Comparison of ENCODE assay signal across 1 cellular context in the genomic region with DNA sequence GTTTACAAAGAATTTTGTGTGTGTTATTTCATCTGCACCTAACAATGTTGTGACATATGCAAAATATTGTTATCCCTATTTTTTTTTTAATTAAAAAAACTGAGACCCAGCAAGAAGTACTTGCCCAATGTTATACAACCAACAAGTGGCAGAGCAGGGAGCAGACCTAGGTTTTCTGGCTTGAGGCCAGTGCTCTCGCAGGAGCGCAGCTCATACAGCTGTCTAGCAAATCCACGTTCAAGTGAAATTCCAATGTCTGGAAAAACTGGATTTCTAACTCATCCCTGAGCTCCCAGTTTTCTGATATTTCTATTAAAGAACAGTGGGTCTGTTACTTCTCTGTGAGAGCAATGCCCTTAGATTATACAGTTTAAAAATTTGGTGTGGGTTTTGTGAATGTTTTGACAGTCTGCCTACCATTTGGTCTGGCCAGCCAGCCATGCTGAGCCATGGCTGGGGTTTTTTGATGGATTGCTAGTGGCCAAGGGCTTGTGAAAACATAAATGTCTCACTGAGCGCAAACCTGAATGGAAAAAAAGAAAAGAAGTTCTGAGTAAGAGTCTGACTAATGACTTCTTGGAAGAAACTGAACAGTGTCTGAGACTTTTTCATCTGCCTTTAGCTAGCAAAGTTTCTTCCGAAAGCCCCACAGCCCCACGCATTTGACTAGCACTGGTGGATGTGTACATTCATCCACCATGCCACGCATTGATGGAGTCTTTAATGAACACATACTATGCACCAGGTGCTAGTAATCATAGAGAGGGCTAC.
TF ChIP-seq lines count a peak whose summit lies in the region.

No MANE protein-coding gene starts in this region.

TF ChIP-seq in IMR-90, 13 proteins besides CTCF, POLR2A, EP300 and RAD21:
- TF ChIP-seq MAFK (IDR thresholded peaks at IDR 0.05; ENCODE audit: low read depth, low read length) (no peak), CHD1 (IDR thresholded peaks at IDR 0.05; ENCODE audit: low read depth, low read length) (no peak), RCOR1 (IDR thresholded peaks at IDR 0.05; ENCODE audit: insufficient replicate concordance, low read length) (no peak), MXI1 (IDR thresholded peaks at IDR 0.05; ENCODE audit: borderline replicate concordance, low read depth, low read length) (no peak), SMC3 (IDR thresholded peaks at IDR 0.05; ENCODE audit: low read depth, low read length) (no peak), MAZ (IDR thresholded peaks at IDR 0.05; ENCODE audit: borderline replicate concordance, low read depth, low read length) (no peak), BHLHE40 (IDR thresholded peaks at IDR 0.05; ENCODE audit: low read depth, low read length) (no peak), NFE2L2 (IDR thresholded peaks at IDR 0.05; ENCODE audit: low read depth, low read length) (no peak), FOS (IDR thresholded peaks at IDR 0.05; ENCODE audit: low read depth, low read length) (no peak), RFX5 (IDR thresholded peaks at IDR 0.05; ENCODE audit: low read depth, low read length) (no peak), CEBPB (IDR thresholded peaks at IDR 0.05; ENCODE audit: low read depth, low read length) (no peak)
- TF ChIP-seq, protein P1, sequence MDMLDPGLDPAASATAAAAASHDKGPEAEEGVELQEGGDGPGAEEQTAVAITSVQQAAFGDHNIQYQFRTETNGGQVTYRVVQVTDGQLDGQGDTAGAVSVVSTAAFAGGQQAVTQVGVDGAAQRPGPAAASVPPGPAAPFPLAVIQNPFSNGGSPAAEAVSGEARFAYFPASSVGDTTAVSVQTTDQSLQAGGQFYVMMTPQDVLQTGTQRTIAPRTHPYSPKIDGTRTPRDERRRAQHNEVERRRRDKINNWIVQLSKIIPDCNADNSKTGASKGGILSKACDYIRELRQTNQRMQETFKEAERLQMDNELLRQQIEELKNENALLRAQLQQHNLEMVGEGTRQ (IDR thresholded peaks at IDR 0.05; ENCODE audit: low read depth, low read length), result no peak
- TF ChIP-seq, protein P2, sequence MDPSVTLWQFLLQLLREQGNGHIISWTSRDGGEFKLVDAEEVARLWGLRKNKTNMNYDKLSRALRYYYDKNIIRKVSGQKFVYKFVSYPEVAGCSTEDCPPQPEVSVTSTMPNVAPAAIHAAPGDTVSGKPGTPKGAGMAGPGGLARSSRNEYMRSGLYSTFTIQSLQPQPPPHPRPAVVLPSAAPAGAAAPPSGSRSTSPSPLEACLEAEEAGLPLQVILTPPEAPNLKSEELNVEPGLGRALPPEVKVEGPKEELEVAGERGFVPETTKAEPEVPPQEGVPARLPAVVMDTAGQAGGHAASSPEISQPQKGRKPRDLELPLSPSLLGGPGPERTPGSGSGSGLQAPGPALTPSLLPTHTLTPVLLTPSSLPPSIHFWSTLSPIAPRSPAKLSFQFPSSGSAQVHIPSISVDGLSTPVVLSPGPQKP (IDR thresholded peaks at IDR 0.05; ENCODE audit: borderline replicate concordance, low read depth, low read length), result no peak
